ENCODE assay signal across 8 cellular contexts in genomic region chr4:2059034-2059725, GRCh38. TPM values are rescaled to one million over a fixed set of nuclear protein-coding genes. Genes with fewer than 3 reads are reported as not detected.
DNase-seq lines count a peak whose midpoint lies in the region; ATAC-seq, FAIRE-seq and TF ChIP-seq lines count a peak whose summit lies in the region.

Gene NAT8L, plus strand, starts transcription at chr4:2059327. Its CDS starts 185 bp downstream, at chr4:2059512.

- DNase-seq in A172 (ENCODE audit: low spot score) = peak; percentile 15
- peak; percentile 39 for DNase-seq in H54 (ENCODE audit: insufficient read length, low spot score)
- DNase-seq in dorsolateral prefrontal cortex = peak; percentile 68 to 88 (median 84)
- DNase-seq in HT-29 (ENCODE audit: low spot score) = no peak
- no peak for DNase-seq in foreskin keratinocyte

- 0 to 1% methylated on average over 52 to 63 of the region's 122 CpGs for WGBS in mesodermal cell (ENCODE audit: insufficient coverage in 2 of 2), 2 experiments
- WGBS in urinary bladder = 1% methylated on average over 103 of the region's 122 CpGs

- TF ChIP-seq POLR2A in H54 (IDR thresholded peaks at IDR 0.05; ENCODE audit: low read depth, low read length) = no peak

- H3K27ac ChIP-seq in OCI-LY3 (ENCODE audit: low read length) = no peak within 1 kb of the TSS
- peak within 1 kb of the TSS in 58 of 59 donors; percentile 55 to 95 (median 89) for H3K27ac ChIP-seq in dorsolateral prefrontal cortex
- no peak within 1 kb of the TSS for H3K27ac ChIP-seq in mesodermal cell (ENCODE audit: low read depth, low read length, severe bottlenecking)
- no peak within 1 kb of the TSS for H3K27ac ChIP-seq in urinary bladder (ENCODE audit: low read depth)
- no peak within 1 kb of the TSS for H3K27ac ChIP-seq in foreskin keratinocyte

- intact Hi-C loops in dorsolateral prefrontal cortex (cut with DNase I) = loop anchor here in 1 of 2 donors (5.0 kb wide), 1 partner anchor 52 kb away; the partner anchor contains the start of gene NELFA

- ATAC-seq in foreskin keratinocyte = no peak

- peak within 1 kb of the TSS; percentile 67; the same call in 1 of the 2 replicates for H2AFZ ChIP-seq in OCI-LY3 (ENCODE audit: low read depth, low read length)

- no peak for FAIRE-seq in H54 (lab: Jason Lieb, UNC)

- H3K9me3 ChIP-seq in OCI-LY3 (ENCODE audit: insufficient read depth, low read length) (no peaks in the 10 kb centered on the region), mesodermal cell (ENCODE audit: control insufficient read depth, low read length) (no peaks in the 10 kb centered on the region)

- H3K79me2 ChIP-seq in OCI-LY3 (ENCODE audit: low read length) = peaks cover 43% of the 10 kb centered on the region

- no peaks in the 10 kb centered on the region for H3K27me3 ChIP-seq in OCI-LY3 (ENCODE audit: low read depth, low read length)
- H3K27me3 ChIP-seq in dorsolateral prefrontal cortex = no peaks in the 10 kb centered on the region
- peaks cover 77% of the 10 kb centered on the region for H3K27me3 ChIP-seq in foreskin keratinocyte

- peak within 1 kb of the TSS; percentile 95 for H3K4me3 ChIP-seq in OCI-LY3 (ENCODE audit: low read length)
- peak within 1 kb of the TSS; percentile 53 to 83 (median 72) for H3K4me3 ChIP-seq in dorsolateral prefrontal cortex
- peak within 1 kb of the TSS; percentile 28 for H3K4me3 ChIP-seq in mesodermal cell (ENCODE audit: extremely low read depth, insufficient read depth, low read length, poor library complexity, severe bottlenecking)
- peak within 1 kb of the TSS; percentile 75 for H3K4me3 ChIP-seq in urinary bladder (ENCODE audit: low read depth, low read length)

- TF ChIP-seq CTCF in OCI-LY3 (IDR thresholded peaks at IDR 0.05; ENCODE audit: low read depth, low read length) = no peak
- no peak for TF ChIP-seq CTCF in dorsolateral prefrontal cortex (IDR thresholded peaks at IDR 0.05 in 54 of 56, conservative IDR thresholded peaks at IDR 0.05 in 2 of 56; ENCODE audit: low read depth in 1 of 56, partially characterized antibody in 56 of 56)
- TF ChIP-seq CTCF in foreskin keratinocyte (conservative IDR thresholded peaks at IDR 0.05) = no peak

- H3K4me1 ChIP-seq in OCI-LY3 (ENCODE audit: low read length) (peaks cover 5% of the 10 kb centered on the region; the same call in 1 of the 2 replicates), mesodermal cell (ENCODE audit: control insufficient read depth, insufficient read depth, low read length, poor library complexity, severe bottlenecking) (peaks cover 5% of the 10 kb centered on the region), urinary bladder (ENCODE audit: insufficient read depth) (no peaks in the 10 kb centered on the region), foreskin keratinocyte (no peaks in the 10 kb centered on the region)

- peaks cover 5% of the 10 kb centered on the region for H4K20me1 ChIP-seq in OCI-LY3 (ENCODE audit: insufficient read depth, low read length)

- peak within 1 kb of the TSS; percentile 78 for H3K4me2 ChIP-seq in OCI-LY3 (ENCODE audit: low read length)

- peak within 1 kb of the TSS; percentile 67 for H3K9ac ChIP-seq in OCI-LY3 (ENCODE audit: low read length)

- H3K36me3 ChIP-seq in OCI-LY3 (replicated peaks; ENCODE audit: low read depth, low read length) (no peaks in the 10 kb centered on the region), mesodermal cell (ENCODE audit: control insufficient read depth, insufficient read depth, low read length) (no peaks in the 10 kb centered on the region), urinary bladder (ENCODE audit: insufficient read depth) (no peaks in the 10 kb centered on the region)

RNA-seq across cellular contexts. Expression of gene NAT8L, which starts in this region (rescaled TPM):
- total RNA-seq in A172 (2014; rRNA removed; shearing (Covaris generic)) = 4.8 and 5.5 TPM in 2 replicates
- total RNA-seq in dorsolateral prefrontal cortex (100 to 1,000 TPM in 119 of 120 experiments, 10 to 100 TPM in 1; 89.4 to 267 (median 170) TPM), urinary bladder (0.16 TPM), foreskin keratinocyte (not detected in 2 replicates)
- 0.52 TPM for polyA plus RNA-seq in mesodermal cell (2013, experiment 1 of 2)
- polyA plus RNA-seq in mesodermal cell (2013, experiment 2 of 2) = 0.51 TPM
- polyA plus RNA-seq in urinary bladder (0.82 TPM), foreskin keratinocyte (0.02 TPM in 1 of 2 replicates, not detected in the other)
- total RNA-seq in HT-29 (2014; rRNA removed; shearing (Covaris generic)) = 0.08 TPM in 1 of 2 replicates, not detected in the other

Comparison
In these comparisons a context has a peak if more than half of its experiments do, and no peak if none do; other contexts are left out.
1. RNA of gene NAT8L (total RNA-seq): 89.4 to 267 TPM in dorsolateral prefrontal cortex; 4.8 to 5.5 TPM in A172, 0.16 TPM in urinary bladder (single experiment), 0.08 TPM in HT-29 and not detected in foreskin keratinocyte; every median in the first group is over 10 times any median in the second.
2. DNase-seq: peak in A172 (single experiment), H54 (single experiment) and dorsolateral prefrontal cortex (10 of 10); none in HT-29 (single experiment) and foreskin keratinocyte (0 of 2).
3. H3K27ac ChIP-seq: peak in dorsolateral prefrontal cortex (58 of 59); none in OCI-LY3 (single experiment), mesodermal cell (single experiment), urinary bladder (single experiment) and foreskin keratinocyte (single experiment).
4. H3K4me3 ChIP-seq: peak in every context shown above with its lines; median percentile 95 in OCI-LY3; 75 in urinary bladder; 72 in dorsolateral prefrontal cortex; 28 in mesodermal cell.